ENCODE assay signal across 9 cellular contexts in genomic region chr2:230472619-230473018, GRCh38. TPM values are rescaled to one million over a fixed set of nuclear protein-coding genes. Genes with fewer than 3 reads are reported as not detected.
DNase-seq lines count a peak whose midpoint lies in the region; TF ChIP-seq lines count a peak whose summit lies in the region.
"Had no signal": no experiment of that assay in that cellular context is flagged by ENCODE, and none has a peak within 500 bp of the region (broad histone marks: within the 10 kb centered on the region; RNA-seq: fewer than 3 reads in every experiment).

No MANE protein-coding gene starts in this region.

- no peaks in the 10 kb centered on the region for H3K27me3 ChIP-seq in breast epithelium

- no peaks in the 10 kb centered on the region for H3K27me3 Mint-ChIP-seq in MCF 10A (ENCODE audit: insufficient read depth, unreplicated experiment)
- H3K27me3 Mint-ChIP-seq in activated CD4-positive, alpha-beta T cell treated with anti-CD3 and anti-CD28 coated beads, Interleukin-2, amount 10 ng/mL, durations not matched to agents 7 days and 5 days: no peaks in the 10 kb centered on the region

- BruUV-seq in MCF 10A (replicated peaks; lab: Mats Ljungman, UMichigan): no TSS peak

- H3K4me3 ChIP-seq in breast epithelium: no peak overlapping the region
- no peak overlapping the region for H3K4me3 ChIP-seq in fibroblast of the aortic adventitia (ENCODE audit: low read depth, low read length)

- CTCF ChIA-PET in MCF 10A (lab: Yijun Ruan, JAX) (no interaction called here), HEK293T (lab: Yijun Ruan, JAX) (no interaction called here)
- CTCF ChIA-PET in activated CD4-positive, alpha-beta T cell treated with anti-CD3 and anti-CD28 coated beads, Interleukin-2, amount 10 ng/mL, durations not matched to agents 7 days and 5 days (lab: Charles Lee): interaction anchor here (2.1 kb wide), 1 partner anchor 12 kb away, joined by 6 read pairs; no protein-coding TSS in a partner anchor

- intact Hi-C loops in MCF 10A (cut with micrococcal nuclease): no loop called here
- intact Hi-C loops in breast epithelium (cut with DNase I; ENCODE audit: low total_unique reads): no loop called here

- DNase-seq in MCF 10A (ENCODE audit: unreplicated experiment): peak; percentile 69
- no peak for DNase-seq in breast epithelium (ENCODE audit: low spot score in 2 of 2)
- DNase-seq in activated CD4-positive, alpha-beta T cell treated with anti-CD3 and anti-CD28 coated beads, Interleukin-2, amount 10 ng/mL, durations not matched to agents 7 days and 5 days: no peak
- DNase-seq in fibroblast of the aortic adventitia (ENCODE audit: low read depth): peak; percentile 81
- DNase-seq in HEK293T (ENCODE audit: extremely low spot score): no peak
- no peak for DNase-seq in NCI-H1048 (lab: John Stamatoyannopoulos, UW)
- no peak for DNase-seq in putamen (ENCODE audit: low spot score)
- no peak for DNase-seq in anterior cingulate cortex (lab: John Stamatoyannopoulos, UW)

- H3K9me3 Mint-ChIP-seq in MCF 10A (ENCODE audit: unreplicated experiment): no peaks in the 10 kb centered on the region
- H3K9me3 Mint-ChIP-seq in activated CD4-positive, alpha-beta T cell treated with anti-CD3 and anti-CD28 coated beads, Interleukin-2, amount 10 ng/mL, durations not matched to agents 7 days and 5 days: peaks cover 3% of the 10 kb centered on the region

- TF ChIP-seq CTCF in MCF 10A (IDR thresholded peaks at IDR 0.05; ENCODE audit: unreplicated experiment) (no peak), breast epithelium (IDR thresholded peaks at IDR 0.05) (no peak), fibroblast of the aortic adventitia (IDR thresholded peaks at IDR 0.05; ENCODE audit: insufficient read depth, low read length) (no peak)

- H3K4me3 Mint-ChIP-seq in MCF 10A (ENCODE audit: unreplicated experiment): no peak overlapping the region
- H3K4me3 Mint-ChIP-seq in activated CD4-positive, alpha-beta T cell treated with anti-CD3 and anti-CD28 coated beads, Interleukin-2, amount 10 ng/mL, durations not matched to agents 7 days and 5 days: no peak overlapping the region
- H3K4me3 Mint-ChIP-seq: nephron had no signal

- no peak overlapping the region for H3K27ac ChIP-seq in breast epithelium

- H3K27ac Mint-ChIP-seq in MCF 10A (ENCODE audit: low read depth, unreplicated experiment): no peak overlapping the region
- H3K27ac Mint-ChIP-seq in activated CD4-positive, alpha-beta T cell treated with anti-CD3 and anti-CD28 coated beads, Interleukin-2, amount 10 ng/mL, durations not matched to agents 7 days and 5 days: peak overlapping the region; percentile 62
- H3K27ac Mint-ChIP-seq: nephron had no signal

- no peak for TF ChIP-seq POLR2A in breast epithelium (IDR thresholded peaks at IDR 0.05)

- H3K4me1 ChIP-seq in breast epithelium: no peaks in the 10 kb centered on the region

- peaks cover 18% of the 10 kb centered on the region for H3K4me1 Mint-ChIP-seq in MCF 10A (ENCODE audit: insufficient read depth, unreplicated experiment)
- peaks cover 42% of the 10 kb centered on the region for H3K4me1 Mint-ChIP-seq in activated CD4-positive, alpha-beta T cell treated with anti-CD3 and anti-CD28 coated beads, Interleukin-2, amount 10 ng/mL, durations not matched to agents 7 days and 5 days
- H3K4me1 Mint-ChIP-seq: nephron had no signal

- H3K36me3 Mint-ChIP-seq in MCF 10A (ENCODE audit: insufficient read depth, unreplicated experiment): peaks cover 43% of the 10 kb centered on the region
- H3K36me3 Mint-ChIP-seq in activated CD4-positive, alpha-beta T cell treated with anti-CD3 and anti-CD28 coated beads, Interleukin-2, amount 10 ng/mL, durations not matched to agents 7 days and 5 days (ENCODE audit: low read depth): peaks cover 90% of the 10 kb centered on the region

- POLR2A ChIA-PET in MCF 10A (lab: Yijun Ruan, JAX): interaction anchor here (1.5 kb wide), 1 partner anchor 11 kb away, joined by 3 read pairs; no protein-coding TSS in a partner anchor
- POLR2A ChIA-PET in activated CD4-positive, alpha-beta T cell treated with anti-CD3 and anti-CD28 coated beads, Interleukin-2, amount 10 ng/mL, durations not matched to agents 7 days and 5 days (lab: Charles Lee): no interaction called here
- POLR2A ChIA-PET in HEK293T (lab: Yijun Ruan, JAX): no interaction called here

- peaks cover 0 to 9% of the 10 kb centered on the region in 2 donors for H3K9me3 ChIP-seq in breast epithelium

- H3K36me3 ChIP-seq in breast epithelium: peaks cover 12% of the 10 kb centered on the region

TF ChIP-seq in HEK293T, 16 proteins besides CTCF, POLR2A, EP300 and RAD21:
- no peak for TF ChIP-seq SUZ12 (IDR thresholded peaks at IDR 0.05)
- no peak for TF ChIP-seq PKNOX1 (IDR thresholded peaks at IDR 0.05)
- TF ChIP-seq L3MBTL2 (conservative IDR thresholded peaks at IDR 0.05): no peak
- TF ChIP-seq HDGF (IDR thresholded peaks at IDR 0.05; ENCODE audit: borderline replicate concordance): no peak
- TF ChIP-seq FOXK2 (IDR thresholded peaks at IDR 0.05): no peak
- TF ChIP-seq FOXA1 (IDR thresholded peaks at IDR 0.05): no peak
- no peak for TF ChIP-seq BHLHE40 (IDR thresholded peaks at IDR 0.05; ENCODE audit: borderline replicate concordance)
- TF ChIP-seq CTBP1 (IDR thresholded peaks at IDR 0.05; ENCODE audit: borderline replicate concordance): no peak
- no peak for TF ChIP-seq ZNF384 (IDR thresholded peaks at IDR 0.05)
- TF ChIP-seq SP1 (IDR thresholded peaks at IDR 0.05): no peak

RNA-seq across cellular contexts. Expression of gene SP100, which starts 56.6 kb away (rescaled TPM):
- total RNA-seq in MCF 10A (2022) (54.5 and 56.9 TPM in 2 replicates), breast epithelium (100 to 1,000 TPM; 128 to 157 (median 152) TPM), fibroblast of the aortic adventitia (ENCODE audit: low replicate concordance) (151 and 169 TPM in 2 replicates)
- 100 to 1,000 TPM; 364 to 392 TPM for total RNA-seq in activated CD4-positive, alpha-beta T cell treated with anti-CD3 and anti-CD28 coated beads, Interleukin-2, amount 10 ng/mL, durations not matched to agents 7 days and 5 days

Comparison
In these comparisons a context has a peak if more than half of its experiments do, and no peak if none do; other contexts are left out.
1. DNase-seq: peak in MCF 10A (single experiment) and fibroblast of the aortic adventitia (single experiment); none in breast epithelium (0 of 2), activated CD4-positive, alpha-beta T cell treated with anti-CD3 and anti-CD28 coated beads, Interleukin-2, amount 10 ng/mL, durations not matched to agents 7 days and 5 days (single experiment), HEK293T (single experiment), NCI-H1048 (single experiment), putamen (single experiment) and anterior cingulate cortex (0 of 58).